9 cellular contexts compared by ENCODE assay signal in genomic region chr13:93244141-93244917, GRCh38. TPM values are rescaled to one million over a fixed set of nuclear protein-coding genes. Genes with fewer than 3 reads are reported as not detected.
DNase-seq lines count a peak whose midpoint lies in the region; ATAC-seq and TF ChIP-seq lines count a peak whose summit lies in the region.
"Had no signal": no experiment of that assay in that cellular context is flagged by ENCODE, and none has a peak within 500 bp of the region (broad histone marks: within the 10 kb centered on the region; RNA-seq: fewer than 3 reads in every experiment).

No MANE protein-coding gene starts in this region.

- H3K9ac ChIP-seq in mammary epithelial cell (ENCODE audit: insufficient read depth, low read length) (peak overlapping the region; percentile 46), mesenchymal stem cell (ENCODE audit: low read length) (peak overlapping the region; percentile 85)

- no peak overlapping the region for H2AK5ac ChIP-seq in mesenchymal stem cell (ENCODE audit: low read length, severe bottlenecking)

- H3K18ac ChIP-seq in mesenchymal stem cell (ENCODE audit: low read depth in 1 of 2, low read length in 2 of 2): peak overlapping the region; percentile 58 to 81

- peaks cover 11% of the 10 kb centered on the region for H3K27me3 Mint-ChIP-seq in activated naive CD8-positive, alpha-beta T cell
- no peaks in the 10 kb centered on the region for H3K27me3 Mint-ChIP-seq in activated naive CD8-positive, alpha-beta T cell treated with anti-CD3 and anti-CD28 coated beads, Interleukin-2, amount 50 U/mL, for 24 hours
- H3K27me3 Mint-ChIP-seq: CD4-positive, CD25-positive, alpha-beta regulatory T cell had no signal

- no peak for TF ChIP-seq CTCF in mammary epithelial cell (conservative IDR thresholded peaks at IDR 0.05 in 1 of 2, IDR thresholded peaks at IDR 0.05 in 1 of 2; ENCODE audit: extremely low read depth in 1 of 2, insufficient read depth in 1 of 2, low read depth in 1 of 2, low read length in 2 of 2)
- TF ChIP-seq CTCF in vagina (IDR thresholded peaks at IDR 0.05): no peak
- TF ChIP-seq CTCF in lower leg skin (IDR thresholded peaks at IDR 0.05): no peak

- BruUV-seq in mammary epithelial cell (replicated peaks; lab: Mats Ljungman, UMichigan): no TSS peak

- intact Hi-C loops in mammary epithelial cell (cut with micrococcal nuclease) (no loop called here), vagina (cut with DNase I) (no loop called here), lower leg skin (cut with DNase I; ENCODE audit: low total_unique reads) (no loop called here)

- H3K4ac ChIP-seq in mesenchymal stem cell (ENCODE audit: low read depth in 1 of 2, low read length in 2 of 2): peak overlapping the region; percentile 24 to 59

- peak overlapping the region; percentile 63 for H3K4me3 Mint-ChIP-seq in activated naive CD8-positive, alpha-beta T cell
- no peak overlapping the region for H3K4me3 Mint-ChIP-seq in activated naive CD8-positive, alpha-beta T cell treated with anti-CD3 and anti-CD28 coated beads, Interleukin-2, amount 50 U/mL, for 24 hours
- H3K4me3 Mint-ChIP-seq: CD4-positive, CD25-positive, alpha-beta regulatory T cell had no signal

- no peak overlapping the region for H3K27ac Mint-ChIP-seq in activated naive CD8-positive, alpha-beta T cell
- H3K27ac Mint-ChIP-seq in activated naive CD8-positive, alpha-beta T cell treated with anti-CD3 and anti-CD28 coated beads, Interleukin-2, amount 50 U/mL, for 24 hours: no peak overlapping the region
- H3K27ac Mint-ChIP-seq: CD4-positive, CD25-positive, alpha-beta regulatory T cell had no signal

- H4K91ac ChIP-seq in mesenchymal stem cell (ENCODE audit: low read length): no peak overlapping the region

- H3K4me1 Mint-ChIP-seq in activated naive CD8-positive, alpha-beta T cell (ENCODE audit: low read depth): peaks cover 5% of the 10 kb centered on the region
- H3K4me1 Mint-ChIP-seq in activated naive CD8-positive, alpha-beta T cell treated with anti-CD3 and anti-CD28 coated beads, Interleukin-2, amount 50 U/mL, for 24 hours: no peaks in the 10 kb centered on the region
- H3K4me1 Mint-ChIP-seq: CD4-positive, CD25-positive, alpha-beta regulatory T cell had no signal

- ATAC-seq in activated naive CD8-positive, alpha-beta T cell treated with anti-CD3 and anti-CD28 coated beads, Interleukin-2, amount 50 U/mL, for 24 hours: no peak
- ATAC-seq in HG02588 (IDR thresholded peaks at IDR 0.05; ENCODE audit: unreplicated experiment): no peak

- H2BK5ac ChIP-seq in mesenchymal stem cell (ENCODE audit: low read depth, low read length, poor library complexity, severe bottlenecking): no peak overlapping the region

- peak overlapping the region; percentile 21 to 28 for H2BK12ac ChIP-seq in mesenchymal stem cell (ENCODE audit: low read length in 2 of 2)

- H3K27ac ChIP-seq in mammary epithelial cell (ENCODE audit: insufficient read depth, low read depth, low read length) (peak overlapping the region; percentile 66), mesenchymal stem cell (ENCODE audit: low read length, poor library complexity, severe bottlenecking) (peak overlapping the region; percentile 93), vagina (peak overlapping the region; percentile 16)

- H3K79me2 ChIP-seq in mammary epithelial cell (ENCODE audit: insufficient read depth, low read length): no peaks in the 10 kb centered on the region

- WGBS in mammary epithelial cell (ENCODE audit: low coverage, missing lambda C conversion rate): 42% methylated on average over 14 of the region's 17 CpGs
- 71% methylated on average over 16 of the region's 17 CpGs for WGBS in mesenchymal stem cell
- 50 to 57% methylated on average over 15 to 16 of the region's 17 CpGs for WGBS in lower leg skin, 2 donors

- peak overlapping the region; percentile 35 for H2BK120ac ChIP-seq in mesenchymal stem cell (ENCODE audit: low read depth, low read length)

- TF ChIP-seq POLR2A in vagina (IDR thresholded peaks at IDR 0.05) (no peak), lower leg skin (IDR thresholded peaks at IDR 0.05) (no peak)

- in situ Hi-C loops in mammary epithelial cell (cut with MboI; ENCODE audit: low sequenced_read_pairs in 2 of 2): loop anchor here in 1 of 2 donors (25.0 kb wide), 1 partner anchor 1093 kb away; no protein-coding TSS in a partner anchor

- dilution Hi-C loops in mammary epithelial cell (cut with HindIII; ENCODE audit: low sequenced_read_pairs): no loop called here

- H4K8ac ChIP-seq in mesenchymal stem cell (ENCODE audit: low read length): peak overlapping the region; percentile 52

- H3K36me3 Mint-ChIP-seq in activated naive CD8-positive, alpha-beta T cell: no peaks in the 10 kb centered on the region
- no peaks in the 10 kb centered on the region for H3K36me3 Mint-ChIP-seq in activated naive CD8-positive, alpha-beta T cell treated with anti-CD3 and anti-CD28 coated beads, Interleukin-2, amount 50 U/mL, for 24 hours (ENCODE audit: low read depth)
- H3K36me3 Mint-ChIP-seq: CD4-positive, CD25-positive, alpha-beta regulatory T cell had no signal

- DNase-seq in activated naive CD8-positive, alpha-beta T cell treated with anti-CD3 and anti-CD28 coated beads, Interleukin-2, amount 50 U/mL, for 24 hours: no peak
- DNase-seq in mammary epithelial cell (peak; percentile 63), mesenchymal stem cell (peak; percentile 70), vagina (ENCODE audit: extremely low spot score in 2 of 2) (no peak), lower leg skin (ENCODE audit: low spot score in 2 of 2) (no peak)
- DNase-seq in stimulated activated CD4-positive, alpha-beta T cell treated with anti-CD3 and anti-CD28 coated beads, Interleukin-4, amount 100 ng/mL, for 1 hour: no peak
- DNase-seq: CD4-positive, CD25-positive, alpha-beta regulatory T cell had no signal

- H3K4me2 ChIP-seq in mammary epithelial cell (ENCODE audit: insufficient read depth, low read depth, low read length) (peak overlapping the region; percentile 71), mesenchymal stem cell (ENCODE audit: low read length, poor library complexity, severe bottlenecking) (peak overlapping the region; percentile 93)

- CTCF ChIA-PET in mammary epithelial cell (lab: Charles Lee; ENCODE audit: low non-redundant PET): interaction anchor here (0.7 kb wide), 1 partner anchor 33 kb away, joined by 5 read pairs; no protein-coding TSS in a partner anchor

- peaks cover 3% of the 10 kb centered on the region for H3K9me3 Mint-ChIP-seq in activated naive CD8-positive, alpha-beta T cell (ENCODE audit: low read depth)
- peaks cover 24% of the 10 kb centered on the region for H3K9me3 Mint-ChIP-seq in activated naive CD8-positive, alpha-beta T cell treated with anti-CD3 and anti-CD28 coated beads, Interleukin-2, amount 50 U/mL, for 24 hours

- H3K79me1 ChIP-seq in mesenchymal stem cell (replicated peaks; ENCODE audit: low read length, poor library complexity, severe bottlenecking): peaks cover 15% of the 10 kb centered on the region

- H3K4me1 ChIP-seq in mammary epithelial cell (ENCODE audit: insufficient read depth, low read length): peaks cover 23% of the 10 kb centered on the region
- H3K4me1 ChIP-seq in mesenchymal stem cell (ENCODE audit: control insufficient read depth, insufficient read depth, low read depth, low read length): peaks cover 13% of the 10 kb centered on the region
- H3K4me1 ChIP-seq in vagina: peaks cover 11% of the 10 kb centered on the region

- no peaks in the 10 kb centered on the region for H4K20me1 ChIP-seq in mammary epithelial cell (ENCODE audit: insufficient read depth, low read length)

- H3K9me3 ChIP-seq in mammary epithelial cell (replicated peaks; ENCODE audit: insufficient read depth, low read length): no peaks in the 10 kb centered on the region
- H3K9me3 ChIP-seq in mesenchymal stem cell (ENCODE audit: control insufficient read depth, low read length): peaks cover 14% of the 10 kb centered on the region
- no peaks in the 10 kb centered on the region for H3K9me3 ChIP-seq in vagina

- H3K23ac ChIP-seq in mesenchymal stem cell (ENCODE audit: low read length in 2 of 2): no peak overlapping the region

- peak overlapping the region in 1 of 2 experiments; percentile 58 for H3K14ac ChIP-seq in mesenchymal stem cell (ENCODE audit: low read length in 2 of 2)

- H3K27me3 ChIP-seq in mammary epithelial cell (ENCODE audit: insufficient read depth, low read length) (no peaks in the 10 kb centered on the region), mesenchymal stem cell (ENCODE audit: control insufficient read depth in 1 of 2, insufficient read depth in 1 of 2, low read length in 2 of 2) (no peaks in the 10 kb centered on the region), vagina (no peaks in the 10 kb centered on the region)

- no peaks in the 10 kb centered on the region for H3K36me3 ChIP-seq in mammary epithelial cell (ENCODE audit: insufficient read depth, low read length)
- H3K36me3 ChIP-seq in mesenchymal stem cell (ENCODE audit: control insufficient read depth in 1 of 2, insufficient read depth in 2 of 2, low read depth in 1 of 2, low read length in 2 of 2): no peaks in the 10 kb centered on the region
- no peaks in the 10 kb centered on the region for H3K36me3 ChIP-seq in vagina

- no peak overlapping the region for H2BK15ac ChIP-seq in mesenchymal stem cell (ENCODE audit: low read depth, poor library complexity, severe bottlenecking)

- H3K4me3 ChIP-seq in mammary epithelial cell (replicated peaks in 1 of 3; ENCODE audit: insufficient read depth in 1 of 3, low read depth in 2 of 3, low read length in 3 of 3) (peak overlapping the region; percentile 14 to 39 (median 35)), mesenchymal stem cell (ENCODE audit: insufficient read depth in 1 of 2, low read depth in 1 of 2, low read length in 2 of 2) (peak overlapping the region; percentile 11 to 73), vagina (peak overlapping the region; percentile 36 to 42), lower leg skin (ENCODE audit: low read depth, poor library complexity, severe bottlenecking) (no peak overlapping the region)

- H2AFZ ChIP-seq in mammary epithelial cell (ENCODE audit: low read depth, low read length): peak overlapping the region; percentile 78
- H2AFZ ChIP-seq in mesenchymal stem cell (ENCODE audit: low read depth, low read length): peak overlapping the region; percentile 57

RNA-seq across cellular contexts. Expression of gene GPC6, which starts 17.7 kb away (rescaled TPM):
- 10 to 100 TPM in 1 of 2 donors, 1 to 10 TPM in 1; 3.0 to 31.2 TPM for total RNA-seq in mammary epithelial cell
- polyA plus RNA-seq in mammary epithelial cell: 3.4 TPM
- polyA minus RNA-seq in mammary epithelial cell: 0.83 TPM
- 61.0 TPM for polyA plus RNA-seq in mesenchymal stem cell (2013, experiment 1 of 2)
- 61.3 TPM for polyA plus RNA-seq in mesenchymal stem cell (2013, experiment 2 of 2)
- total RNA-seq in vagina: 13.8 TPM
- total RNA-seq in lower leg skin: 1 to 10 TPM; 1.4 to 5.2 (median 2.5) TPM
- total RNA-seq: CD4-positive, CD25-positive, alpha-beta regulatory T cell had no signal
- polyA plus RNA-seq: CD4-positive, CD25-positive, alpha-beta regulatory T cell had no signal

Comparison
In these comparisons a context has a peak if more than half of its experiments do, and no peak if none do; other contexts are left out.
1. DNase-seq: peak in mammary epithelial cell (single experiment) and mesenchymal stem cell (single experiment); none in activated naive CD8-positive, alpha-beta T cell treated with anti-CD3 and anti-CD28 coated beads, Interleukin-2, amount 50 U/mL, for 24 hours (single experiment), vagina (0 of 2), stimulated activated CD4-positive, alpha-beta T cell treated with anti-CD3 and anti-CD28 coated beads, Interleukin-4, amount 100 ng/mL, for 1 hour (single experiment) and lower leg skin (0 of 2).
2. H3K27ac ChIP-seq: peak in every context shown above with its lines; median percentile 93 in mesenchymal stem cell; 66 in mammary epithelial cell; 16 in vagina.